29 cellular contexts compared by ENCODE assay signal in genomic region chr5:133082128-133082527, GRCh38.
"Had no signal": no experiment of that assay in that cellular context is flagged by ENCODE, and none has a peak within 500 bp of the region (broad histone marks: within the 10 kb centered on the region; RNA-seq: fewer than 3 reads in every experiment).

No MANE protein-coding gene starts in this region.

- H2AFZ ChIP-seq: PC-9 had no signal

- H3K4me3 Mint-ChIP-seq: activated CD4-positive, alpha-beta T cell treated with anti-CD3 and anti-CD28 coated beads, Interleukin-2, amount 10 ng/mL, durations not matched to agents 7 days and 5 days; activated CD8-positive, alpha-beta T cell treated with anti-CD3 and anti-CD28 coated beads, Interleukin-2, amount 10 ng/mL, durations not matched to agents 7 days and 5 days; activated naive CD4-positive, alpha-beta T cell treated with anti-CD3 and anti-CD28 coated beads, Interleukin-2, amount 10 ng/mL, durations not matched to agents 7 days and 5 days; activated naive CD8-positive, alpha-beta T cell; activated naive CD8-positive, alpha-beta T cell treated with anti-CD3 and anti-CD28 coated beads, Interleukin-2, amount 50 U/mL, for 24 hours; central memory CD8-positive, alpha-beta T cell had no signal

- H3K4me2 ChIP-seq: PC-9 had no signal

- H3K27me3 ChIP-seq: brain microvascular endothelial cell, cardiac muscle cell had no signal

- H3K27ac ChIP-seq: brain microvascular endothelial cell, cardiac muscle cell, PC-9, RWPE1, WERI-Rb-1 had no signal

- H3K4me3 ChIP-seq: cardiac muscle cell, PC-9 had no signal

- H3K27me3 Mint-ChIP-seq: activated CD4-positive, alpha-beta T cell treated with anti-CD3 and anti-CD28 coated beads, Interleukin-2, amount 10 ng/mL, durations not matched to agents 7 days and 5 days; activated naive CD4-positive, alpha-beta T cell treated with anti-CD3 and anti-CD28 coated beads, Interleukin-2, amount 10 ng/mL, durations not matched to agents 7 days and 5 days; activated naive CD8-positive, alpha-beta T cell; activated naive CD8-positive, alpha-beta T cell treated with anti-CD3 and anti-CD28 coated beads, Interleukin-2, amount 50 U/mL, for 24 hours; central memory CD8-positive, alpha-beta T cell had no signal

- H3K9me3 Mint-ChIP-seq: activated CD4-positive, alpha-beta T cell treated with anti-CD3 and anti-CD28 coated beads, Interleukin-2, amount 10 ng/mL, durations not matched to agents 7 days and 5 days; activated naive CD4-positive, alpha-beta T cell treated with anti-CD3 and anti-CD28 coated beads, Interleukin-2, amount 10 ng/mL, durations not matched to agents 7 days and 5 days; activated naive CD8-positive, alpha-beta T cell treated with anti-CD3 and anti-CD28 coated beads, Interleukin-2, amount 50 U/mL, for 24 hours; central memory CD8-positive, alpha-beta T cell had no signal

- ATAC-seq: activated CD8-positive, alpha-beta T cell treated with anti-CD3 and anti-CD28 coated beads, Interleukin-2, amount 10 ng/mL, durations not matched to agents 7 days and 5 days; activated naive CD8-positive, alpha-beta T cell treated with anti-CD3 and anti-CD28 coated beads, Interleukin-2, amount 50 U/mL, for 24 hours; Right ventricle myocardium inferior had no signal

- DNase-seq: activated CD4-positive, alpha-beta T cell treated with anti-CD3 and anti-CD28 coated beads for 1 hour; activated CD4-positive, alpha-beta T cell treated with anti-CD3 and anti-CD28 coated beads, Interleukin-2, amount 10 ng/mL, durations not matched to agents 7 days and 5 days; activated CD4-positive, CD25-positive, alpha-beta regulatory T cell; activated CD8-positive, alpha-beta T cell treated with anti-CD3 and anti-CD28 coated beads, Interleukin-2, amount 10 ng/mL, durations not matched to agents 7 days and 5 days; activated effector memory CD4-positive, alpha-beta T cell treated with Interleukin-2 at 50 U/mL for 16 hours; activated naive CD4-positive, alpha-beta T cell treated with anti-CD3 and anti-CD28 coated beads, Interleukin-2, amount 10 ng/mL, durations not matched to agents 7 days and 5 days; activated naive CD8-positive, alpha-beta T cell treated with anti-CD3 and anti-CD28 coated beads, Interleukin-2, amount 50 U/mL, for 24 hours; anterior cingulate cortex; brain microvascular endothelial cell; KG1; NCI-H1092 treated with DMSO at 0.1 percent for 48 hours; NCI-H187; NCI-H2029 treated with DMSO at 0.1 percent for 48 hours; NCI-H2107; NCI-H2171; NCI-H510A; NCI-H526; NK-92 treated with Interleukin-12 subunit alpha and Interleukin-12 subunit beta, amount 100 ng/mL, for 24 hours; PC-9; SIG-M5; SW 1271; T-helper 1 cell; T-helper 9 cell; WERI-Rb-1 had no signal
